9 cellular contexts compared by ENCODE assay signal in genomic region chr5:151068571-151069197, GRCh38. TPM values are rescaled to one million over a fixed set of nuclear protein-coding genes. Genes with fewer than 3 reads are reported as not detected.
DNase-seq lines count a peak whose midpoint lies in the region; ATAC-seq lines count a peak whose summit lies in the region.
"Had no signal": no experiment of that assay in that cellular context is flagged by ENCODE, and none has a peak within 500 bp of the region (broad histone marks: within the 10 kb centered on the region; RNA-seq: fewer than 3 reads in every experiment).

No MANE protein-coding gene starts in this region.

- H3K9me3 ChIP-seq in aorta (ENCODE audit: control insufficient read depth, low read length) = no peaks in the 10 kb centered on the region

- no peaks in the 10 kb centered on the region for H3K36me3 ChIP-seq in aorta (ENCODE audit: control insufficient read depth in 1 of 2, insufficient read depth in 2 of 2, low read length in 1 of 2)

- ATAC-seq in HG02678 (IDR thresholded peaks at IDR 0.05; ENCODE audit: unreplicated experiment) = peak; percentile 75
- ATAC-seq in memory B cell (ENCODE audit: low read depth) = peak; percentile 81
- peak; percentile 34 for ATAC-seq in aorta (ENCODE audit: low FRiP score)

- 16 to 23% methylated on average over 9 of the region's 9 CpGs for WGBS in aorta, 2 donors

- no peaks in the 10 kb centered on the region for H3K4me1 ChIP-seq in aorta (ENCODE audit: control insufficient read depth in 1 of 2, insufficient read depth in 2 of 2, low read length in 2 of 2)

- H3K4me3 ChIP-seq in aorta (ENCODE audit: low read length in 2 of 2) = no peak overlapping the region

- intact Hi-C loops in aorta (cut with DNase I) = no loop called here

- H3K4me3 Mint-ChIP-seq in memory B cell = peak overlapping the region; percentile 35

- H3K27ac ChIP-seq in aorta (ENCODE audit: low read depth in 1 of 2, low read length in 2 of 2) = peak overlapping the region in 1 of 2 donors; percentile 28
- H3K27ac ChIP-seq: C4-2B had no signal

- DNase-seq in SHP77 (lab: John Stamatoyannopoulos, UW) (peak; percentile 32 to 41), SHP77 treated with DMSO at 0.1 percent for 48 hours (lab: John Stamatoyannopoulos, UW) (no peak), T-helper 2 cell (peak in 3 of 5 experiments; percentile 31 to 72 (median 43)), memory B cell (ENCODE audit: low spot score in 2 of 2) (peak in 1 of 2 donors; percentile 30), aorta (no peak), ecto neural progenitor cell (ENCODE audit: low spot score) (no peak), NCI-H774 (lab: John Stamatoyannopoulos, UW) (no peak)

- H3K27me3 ChIP-seq in aorta (ENCODE audit: control insufficient read depth in 1 of 2, insufficient read depth in 2 of 2, low read length in 1 of 2) = no peaks in the 10 kb centered on the region

- peaks cover 68% of the 10 kb centered on the region for H3K4me1 Mint-ChIP-seq in memory B cell

- no peaks in the 10 kb centered on the region for H3K27me3 Mint-ChIP-seq in memory B cell

- peaks cover 10% of the 10 kb centered on the region for H3K36me3 Mint-ChIP-seq in memory B cell

- no peaks in the 10 kb centered on the region for H3K9me3 Mint-ChIP-seq in memory B cell

- peak overlapping the region; percentile 82 for H3K27ac Mint-ChIP-seq in memory B cell

RNA-seq across cellular contexts. Expression of gene TNIP1, which starts 12.2 kb away (rescaled TPM):
- total RNA-seq in aorta = 100 to 1,000 TPM in 1 of 2 donors, 10 to 100 TPM in 1; 83.3 to 105 TPM
- polyA plus RNA-seq in aorta = 10 to 100 TPM; 63.3 to 80.3 TPM

RNA-seq across cellular contexts. Expression of gene GPX3, which starts 48.3 kb away (rescaled TPM):
- total RNA-seq in aorta = 1,000 to 10,000 TPM in 1 of 2 donors, 100 to 1,000 TPM in 1; 694 to 1,257 TPM
- 100 to 1,000 TPM; 514 to 520 TPM for polyA plus RNA-seq in aorta

Comparison
In these comparisons a context has a peak if more than half of its experiments do, and no peak if none do; other contexts are left out.
1. DNase-seq: peak in SHP77 (2 of 2) and T-helper 2 cell (3 of 5); none in SHP77 treated with DMSO at 0.1 percent for 48 hours (single experiment), aorta (0 of 2), ecto neural progenitor cell (single experiment) and NCI-H774 (single experiment).
2. Peak in every context shown above with its lines, with median percentiles within 50 percentile points of each other: ATAC-seq.